In genomic region chr5:58457040-58457439, GRCh38 we compare ENCODE assay signal across 13 cellular contexts. TPM values are rescaled to one million over a fixed set of nuclear protein-coding genes. Genes with fewer than 3 reads are reported as not detected.
DNase-seq lines count a peak whose midpoint lies in the region; ATAC-seq and TF ChIP-seq lines count a peak whose summit lies in the region.
"Had no signal": no experiment of that assay in that cellular context is flagged by ENCODE, and none has a peak within 500 bp of the region (broad histone marks: within the 10 kb centered on the region; RNA-seq: fewer than 3 reads in every experiment).

No MANE protein-coding gene starts in this region.

- in situ Hi-C loops in Caki2 (cut with HindIII; ENCODE audit: low pct_unique_long_range_greater_than_20kb, low sequenced_read_pairs): loop anchor here (25.0 kb wide), 1 partner anchor 620 kb away; no protein-coding TSS in a partner anchor

- TF ChIP-seq CTCF in omental fat pad (IDR thresholded peaks at IDR 0.05): no peak

- ATAC-seq in omental fat pad (ENCODE audit: low FRiP score): no peak
- ATAC-seq: CD8-positive, alpha-beta T cell had no signal

- DNase-seq in Caki2 (ENCODE audit: low read depth) (peak; percentile 61), astrocyte of the hippocampus (ENCODE audit: low read depth, low spot score) (peak; percentile 63), iris pigment epithelial cell (ENCODE audit: low read depth) (peak; percentile 24), renal cortical epithelial cell (ENCODE audit: low read depth) (peak; percentile 8), HuH-7.5 (ENCODE audit: low spot score) (no peak), omental fat pad (ENCODE audit: low spot score) (no peak), DMS153 (lab: John Stamatoyannopoulos, UW) (no peak), NCI-H345 treated with DMSO at 0.1 percent for 48 hours (lab: John Stamatoyannopoulos, UW; ENCODE audit: unreplicated experiment) (no peak)
- DNase-seq: amygdala; CD8-positive, alpha-beta T cell; NCI-H774; T-helper 2 cell had no signal

RNA-seq across cellular contexts. Expression of gene PLK2, which starts 2.8 kb away (rescaled TPM):
- total RNA-seq in Caki2 (2014; rRNA removed; shearing (Covaris generic); ENCODE audit: low replicate concordance): 701 and 705 TPM in 2 replicates
- total RNA-seq in renal cortical epithelial cell (830 and 1,372 TPM in 2 replicates), omental fat pad (100 to 1,000 TPM in 2 of 4 donors, 10 to 100 TPM in 2; 27.2 to 126 (median 90.9) TPM)

RNA-seq across cellular contexts. Expression of gene GAPT, which starts 34.2 kb away (rescaled TPM):
- not detected in 2 replicates for total RNA-seq in Caki2 (2014; rRNA removed; shearing (Covaris generic); ENCODE audit: low replicate concordance)
- total RNA-seq in renal cortical epithelial cell (not detected in 2 replicates), omental fat pad (1 to 10 TPM in 3 of 4 donors, under 1 TPM in 1; 0.72 to 6.1 (median 1.4) TPM)
- total RNA-seq: glomerular endothelial cell had no signal

Comparison
In these comparisons a context has a peak if more than half of its experiments do, and no peak if none do; other contexts are left out.
1. DNase-seq: peak in Caki2 (single experiment), astrocyte of the hippocampus (single experiment), iris pigment epithelial cell (single experiment) and renal cortical epithelial cell (single experiment); none in HuH-7.5 (single experiment), omental fat pad (single experiment), DMS153 (single experiment) and NCI-H345 treated with DMSO at 0.1 percent for 48 hours (single experiment).